Comparison of ENCODE assay signal across 1 cellular context in the genomic region with DNA sequence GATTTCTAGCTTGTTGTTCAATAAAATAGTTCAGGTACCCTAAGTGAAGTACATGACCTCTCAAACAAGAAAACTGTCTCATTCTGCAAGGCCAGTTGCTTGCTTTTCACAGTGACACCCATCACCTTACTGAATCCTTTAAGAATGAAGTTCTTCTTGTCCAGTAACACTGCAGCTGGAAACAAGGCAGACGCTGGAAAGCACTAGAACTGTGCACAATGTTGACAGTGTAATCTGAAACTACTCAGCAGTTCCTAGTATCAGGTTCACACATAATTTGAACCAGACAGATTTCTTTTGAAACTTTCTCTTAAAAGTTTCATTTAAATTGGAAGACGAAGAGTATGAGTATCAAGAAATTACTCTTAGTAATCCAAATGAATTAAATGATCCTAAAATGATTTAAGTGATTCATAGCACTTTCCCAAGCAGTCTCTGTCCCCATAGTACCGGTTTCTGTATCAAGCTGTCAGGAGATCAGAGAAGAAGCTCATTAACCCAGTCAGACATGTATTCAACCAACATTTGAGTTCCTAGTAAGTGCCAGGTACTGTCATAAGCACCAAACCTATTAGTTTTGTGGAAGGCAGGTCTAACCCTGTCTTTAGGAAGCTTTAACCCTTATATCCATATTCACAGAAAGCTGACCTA.
TF ChIP-seq lines count a peak whose summit lies in the region.

No MANE protein-coding gene starts in this region.

TF ChIP-seq in GM23338, 12 proteins besides CTCF, POLR2A, EP300 and RAD21 (continued from another document):
- TF ChIP-seq, protein P1, sequence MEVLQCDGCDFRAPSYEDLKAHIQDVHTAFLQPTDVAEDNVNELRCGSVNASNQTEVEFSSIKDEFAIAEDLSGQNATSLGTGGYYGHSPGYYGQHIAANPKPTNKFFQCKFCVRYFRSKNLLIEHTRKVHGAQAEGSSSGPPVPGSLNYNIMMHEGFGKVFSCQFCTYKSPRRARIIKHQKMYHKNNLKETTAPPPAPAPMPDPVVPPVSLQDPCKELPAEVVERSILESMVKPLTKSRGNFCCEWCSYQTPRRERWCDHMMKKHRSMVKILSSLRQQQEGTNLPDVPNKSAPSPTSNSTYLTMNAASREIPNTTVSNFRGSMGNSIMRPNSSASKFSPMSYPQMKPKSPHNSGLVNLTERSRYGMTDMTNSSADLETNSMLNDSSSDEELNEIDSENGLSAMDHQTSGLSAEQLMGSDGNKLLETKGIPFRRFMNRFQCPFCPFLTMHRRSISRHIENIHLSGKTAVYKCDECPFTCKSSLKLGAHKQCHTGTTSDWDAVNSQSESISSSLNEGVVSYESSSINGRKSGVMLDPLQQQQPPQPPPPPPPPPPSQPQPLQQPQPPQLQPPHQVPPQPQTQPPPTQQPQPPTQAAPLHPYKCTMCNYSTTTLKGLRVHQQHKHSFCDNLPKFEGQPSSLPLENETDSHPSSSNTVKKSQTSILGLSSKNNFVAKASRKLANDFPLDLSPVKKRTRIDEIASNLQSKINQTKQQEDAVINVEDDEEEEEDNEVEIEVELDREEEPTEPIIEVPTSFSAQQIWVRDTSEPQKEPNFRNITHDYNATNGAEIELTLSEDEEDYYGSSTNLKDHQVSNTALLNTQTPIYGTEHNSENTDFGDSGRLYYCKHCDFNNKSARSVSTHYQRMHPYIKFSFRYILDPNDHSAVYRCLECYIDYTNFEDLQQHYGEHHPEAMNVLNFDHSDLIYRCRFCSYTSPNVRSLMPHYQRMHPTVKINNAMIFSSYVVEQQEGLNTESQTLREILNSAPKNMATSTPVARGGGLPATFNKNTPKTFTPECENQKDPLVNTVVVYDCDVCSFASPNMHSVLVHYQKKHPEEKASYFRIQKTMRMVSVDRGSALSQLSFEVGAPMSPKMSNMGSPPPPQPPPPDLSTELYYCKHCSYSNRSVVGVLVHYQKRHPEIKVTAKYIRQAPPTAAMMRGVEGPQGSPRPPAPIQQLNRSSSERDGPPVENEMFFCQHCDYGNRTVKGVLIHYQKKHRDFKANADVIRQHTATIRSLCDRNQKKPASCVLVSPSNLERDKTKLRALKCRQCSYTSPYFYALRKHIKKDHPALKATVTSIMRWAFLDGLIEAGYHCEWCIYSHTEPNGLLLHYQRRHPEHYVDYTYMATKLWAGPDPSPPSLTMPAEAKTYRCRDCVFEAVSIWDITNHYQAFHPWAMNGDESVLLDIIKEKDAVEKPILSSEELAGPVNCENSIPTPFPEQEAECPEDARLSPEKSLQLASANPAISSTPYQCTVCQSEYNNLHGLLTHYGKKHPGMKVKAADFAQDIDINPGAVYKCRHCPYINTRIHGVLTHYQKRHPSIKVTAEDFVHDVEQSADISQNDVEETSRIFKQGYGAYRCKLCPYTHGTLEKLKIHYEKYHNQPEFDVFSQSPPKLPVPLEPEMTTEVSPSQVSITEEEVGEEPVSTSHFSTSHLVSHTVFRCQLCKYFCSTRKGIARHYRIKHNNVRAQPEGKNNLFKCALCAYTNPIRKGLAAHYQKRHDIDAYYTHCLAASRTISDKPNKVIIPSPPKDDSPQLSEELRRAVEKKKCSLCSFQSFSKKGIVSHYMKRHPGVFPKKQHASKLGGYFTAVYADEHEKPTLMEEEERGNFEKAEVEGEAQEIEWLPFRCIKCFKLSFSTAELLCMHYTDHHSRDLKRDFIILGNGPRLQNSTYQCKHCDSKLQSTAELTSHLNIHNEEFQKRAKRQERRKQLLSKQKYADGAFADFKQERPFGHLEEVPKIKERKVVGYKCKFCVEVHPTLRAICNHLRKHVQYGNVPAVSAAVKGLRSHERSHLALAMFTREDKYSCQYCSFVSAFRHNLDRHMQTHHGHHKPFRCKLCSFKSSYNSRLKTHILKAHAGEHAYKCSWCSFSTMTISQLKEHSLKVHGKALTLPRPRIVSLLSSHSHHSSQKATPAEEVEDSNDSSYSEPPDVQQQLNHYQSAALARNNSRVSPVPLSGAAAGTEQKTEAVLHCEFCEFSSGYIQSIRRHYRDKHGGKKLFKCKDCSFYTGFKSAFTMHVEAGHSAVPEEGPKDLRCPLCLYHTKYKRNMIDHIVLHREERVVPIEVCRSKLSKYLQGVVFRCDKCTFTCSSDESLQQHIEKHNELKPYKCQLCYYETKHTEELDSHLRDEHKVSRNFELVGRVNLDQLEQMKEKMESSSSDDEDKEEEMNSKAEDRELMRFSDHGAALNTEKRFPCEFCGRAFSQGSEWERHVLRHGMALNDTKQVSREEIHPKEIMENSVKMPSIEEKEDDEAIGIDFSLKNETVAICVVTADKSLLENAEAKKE (CRISPR knock-in tag; IDR thresholded peaks at IDR 0.05): no peak
- TF ChIP-seq, protein P2, sequence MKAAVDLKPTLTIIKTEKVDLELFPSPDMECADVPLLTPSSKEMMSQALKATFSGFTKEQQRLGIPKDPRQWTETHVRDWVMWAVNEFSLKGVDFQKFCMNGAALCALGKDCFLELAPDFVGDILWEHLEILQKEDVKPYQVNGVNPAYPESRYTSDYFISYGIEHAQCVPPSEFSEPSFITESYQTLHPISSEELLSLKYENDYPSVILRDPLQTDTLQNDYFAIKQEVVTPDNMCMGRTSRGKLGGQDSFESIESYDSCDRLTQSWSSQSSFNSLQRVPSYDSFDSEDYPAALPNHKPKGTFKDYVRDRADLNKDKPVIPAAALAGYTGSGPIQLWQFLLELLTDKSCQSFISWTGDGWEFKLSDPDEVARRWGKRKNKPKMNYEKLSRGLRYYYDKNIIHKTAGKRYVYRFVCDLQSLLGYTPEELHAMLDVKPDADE (IDR thresholded peaks at IDR 0.05): no peak
- TF ChIP-seq STAT1 (IDR thresholded peaks at IDR 0.05; ENCODE audit: unreplicated experiment) (no peak), JUNB (IDR thresholded peaks at IDR 0.05; ENCODE audit: unreplicated experiment) (no peak), NANOG (IDR thresholded peaks at IDR 0.05; ENCODE audit: borderline replicate concordance) (no peak)
